9 cellular contexts compared by ENCODE assay signal in the genomic region with DNA sequence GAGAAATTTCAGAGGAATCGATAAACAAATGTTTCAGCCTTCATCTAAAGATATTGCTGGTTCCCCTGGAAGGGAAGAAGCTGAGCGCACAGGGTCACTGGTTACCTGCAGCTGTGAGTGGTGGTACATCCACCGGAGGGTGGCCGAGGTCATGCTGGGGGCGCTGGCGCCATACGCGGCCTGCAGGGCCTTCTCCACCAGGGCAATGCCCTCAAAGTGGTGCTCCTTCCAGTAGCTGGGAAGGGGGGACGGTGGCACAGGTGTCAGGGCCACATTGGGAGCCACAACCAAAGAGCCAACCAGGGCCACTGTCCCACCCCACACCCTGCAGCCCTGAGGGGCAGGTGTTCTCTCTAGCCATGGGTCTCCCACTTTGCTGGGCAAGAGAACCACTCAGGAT. TPM values are rescaled to one million over a fixed set of nuclear protein-coding genes. Genes with fewer than 3 reads are reported as not detected.
"Had no signal": no experiment of that assay in that cellular context is flagged by ENCODE, and none has a peak within 500 bp of the region (broad histone marks: within the 10 kb centered on the region; RNA-seq: fewer than 3 reads in every experiment).

No MANE protein-coding gene starts in this region.

- H3K4me3 ChIP-seq: GM12878 had no signal

- FAIRE-seq: G401.6, GM12878, GM12891, GM12892, GM18507, GM19239 had no signal

- DNase-seq: GDM1, GF-D8 had no signal

RNA-seq across cellular contexts. Expression of gene AKR7A3, which starts 4.7 kb away (rescaled TPM):
- total RNA-seq: G401 had no signal
